In genomic region chr20:38452880-38453624, GRCh38 we compare ENCODE assay signal across 1 cellular context.
TF ChIP-seq lines count a peak whose summit lies in the region.

No MANE protein-coding gene starts in this region.

TF ChIP-seq in K562, 482 proteins besides CTCF, POLR2A, EP300 and RAD21 (continues in another document):
- TF ChIP-seq ZFX (CRISPR knock-in tag; IDR thresholded peaks at IDR 0.05) (no peak), ADNP (tag; IDR thresholded peaks at IDR 0.05) (no peak), ATF3 (IDR thresholded peaks at IDR 0.05) (peak; percentile 67; the same call in 1 of the 2 replicates), ATF3 (CRISPR knock-in tag; conservative IDR thresholded peaks at IDR 0.05) (no peak; the same call in 1 of the 2 replicates), E2F4 (CRISPR knock-in tag; IDR thresholded peaks at IDR 0.05; ENCODE audit: low read depth) (no peak), ZNF398 (CRISPR knock-in tag; IDR thresholded peaks at IDR 0.05) (no peak), ZNF318 (IDR thresholded peaks at IDR 0.05; ENCODE audit: borderline replicate concordance in 1 of 2, low read depth in 1 of 2) (no peak), DNMT1 (IDR thresholded peaks at IDR 0.05) (no peak), RBM39 (optimal IDR thresholded peaks at IDR 0.05; ENCODE audit: low read depth, low read length) (no peak), THRAP3 (IDR thresholded peaks at IDR 0.05; ENCODE audit: borderline replicate concordance) (no peak), GTF2E2 (tag; IDR thresholded peaks at IDR 0.05) (no peak), CGGBP1 (CRISPR knock-in tag; IDR thresholded peaks at IDR 0.05) (no peak), ZBTB34 (CRISPR knock-in tag; IDR thresholded peaks at IDR 0.05) (no peak), SNIP1 (IDR thresholded peaks at IDR 0.05; ENCODE audit: low read depth) (no peak), SIX5 (IDR thresholded peaks at IDR 0.05; ENCODE audit: borderline replicate concordance in 1 of 2, insufficient read depth in 1 of 2, low read depth in 1 of 2, low read length in 2 of 2) (no peak), BDP1 (IDR thresholded peaks at IDR 0.05; ENCODE audit: insufficient read depth, insufficient read length) (no peak), THRB (CRISPR knock-in tag; conservative IDR thresholded peaks at IDR 0.05) (no peak), HDAC6 (IDR thresholded peaks at IDR 0.05; ENCODE audit: low read depth, low read length) (no peak), POLR2AphosphoS5 (IDR thresholded peaks at IDR 0.05; ENCODE audit: control insufficient read depth, insufficient read depth, low read depth, low read length) (peak; percentile 69; the same call in 1 of the 2 replicates), CBFB (CRISPR knock-in tag; IDR thresholded peaks at IDR 0.05) (no peak), ZNF274 (IDR thresholded peaks at IDR 0.05; ENCODE audit: borderline replicate concordance, low read depth, low read length) (no peak), RNF2 (IDR thresholded peaks at IDR 0.05) (no peak), KLF10 (CRISPR knock-in tag; IDR thresholded peaks at IDR 0.05) (no peak), CTCFL (IDR thresholded peaks at IDR 0.05; ENCODE audit: borderline replicate concordance, insufficient read depth, low read depth, low read length, poor library complexity, severe bottlenecking) (no peak), ARID4B (CRISPR knock-in tag; IDR thresholded peaks at IDR 0.05) (no peak), DMBX1 (CRISPR knock-in tag; IDR thresholded peaks at IDR 0.05; ENCODE audit: borderline replicate concordance) (no peak; the same call in 1 of the 2 replicates), ZNF197 (CRISPR knock-in tag; IDR thresholded peaks at IDR 0.05; ENCODE audit: low read depth) (no peak), MTA2 (IDR thresholded peaks at IDR 0.05; ENCODE audit: low read depth) (peak; percentile 83), UBTF (IDR thresholded peaks at IDR 0.05; ENCODE audit: borderline replicate concordance in 1 of 2, low read depth in 2 of 2, low read length in 2 of 2) (peak in 1 of 2 experiments; percentile 71; a peak in 1 of 4 replicates), HNRNPH1 (optimal IDR thresholded peaks at IDR 0.05; ENCODE audit: low read depth, low read length) (no peak)
